ENCODE assay signal across 1 cellular context in the genomic region with DNA sequence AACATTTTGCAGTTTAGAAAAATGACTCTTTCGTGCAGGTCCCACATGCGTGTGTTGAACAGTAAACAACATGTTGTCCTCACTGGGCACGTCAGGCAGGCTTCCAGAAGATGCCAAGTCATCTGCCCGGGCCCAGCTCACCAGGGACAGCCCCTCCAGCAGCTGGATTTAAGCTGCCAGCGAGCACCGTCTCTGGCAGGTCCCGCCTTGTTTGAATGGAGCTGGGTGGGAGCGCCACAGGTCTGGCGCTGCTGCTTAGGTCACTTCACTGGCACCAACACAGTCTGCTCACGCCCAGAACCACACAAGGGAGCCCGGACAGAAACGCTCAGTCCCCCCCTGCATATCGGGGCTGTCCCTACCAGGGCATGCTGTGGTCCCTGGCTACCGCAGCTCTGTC.
TF ChIP-seq lines count a peak whose summit lies in the region.

No MANE protein-coding gene starts in this region.

TF ChIP-seq in HCT116, 20 proteins besides CTCF, POLR2A, EP300 and RAD21:
- TF ChIP-seq SRF (IDR thresholded peaks at IDR 0.05; ENCODE audit: low read depth) (no peak), EGR1 (IDR thresholded peaks at IDR 0.05; ENCODE audit: low read depth) (no peak), CEBPB (IDR thresholded peaks at IDR 0.05; ENCODE audit: low read depth) (no peak), ZNF274 (IDR thresholded peaks at IDR 0.05; ENCODE audit: low read depth, low read length) (no peak), CBX3 (IDR thresholded peaks at IDR 0.05; ENCODE audit: low read depth) (no peak)
- TF ChIP-seq, protein P1, sequence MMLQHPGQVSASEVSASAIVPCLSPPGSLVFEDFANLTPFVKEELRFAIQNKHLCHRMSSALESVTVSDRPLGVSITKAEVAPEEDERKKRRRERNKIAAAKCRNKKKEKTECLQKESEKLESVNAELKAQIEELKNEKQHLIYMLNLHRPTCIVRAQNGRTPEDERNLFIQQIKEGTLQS (IDR thresholded peaks at IDR 0.05): no peak
- TF ChIP-seq, protein P2, sequence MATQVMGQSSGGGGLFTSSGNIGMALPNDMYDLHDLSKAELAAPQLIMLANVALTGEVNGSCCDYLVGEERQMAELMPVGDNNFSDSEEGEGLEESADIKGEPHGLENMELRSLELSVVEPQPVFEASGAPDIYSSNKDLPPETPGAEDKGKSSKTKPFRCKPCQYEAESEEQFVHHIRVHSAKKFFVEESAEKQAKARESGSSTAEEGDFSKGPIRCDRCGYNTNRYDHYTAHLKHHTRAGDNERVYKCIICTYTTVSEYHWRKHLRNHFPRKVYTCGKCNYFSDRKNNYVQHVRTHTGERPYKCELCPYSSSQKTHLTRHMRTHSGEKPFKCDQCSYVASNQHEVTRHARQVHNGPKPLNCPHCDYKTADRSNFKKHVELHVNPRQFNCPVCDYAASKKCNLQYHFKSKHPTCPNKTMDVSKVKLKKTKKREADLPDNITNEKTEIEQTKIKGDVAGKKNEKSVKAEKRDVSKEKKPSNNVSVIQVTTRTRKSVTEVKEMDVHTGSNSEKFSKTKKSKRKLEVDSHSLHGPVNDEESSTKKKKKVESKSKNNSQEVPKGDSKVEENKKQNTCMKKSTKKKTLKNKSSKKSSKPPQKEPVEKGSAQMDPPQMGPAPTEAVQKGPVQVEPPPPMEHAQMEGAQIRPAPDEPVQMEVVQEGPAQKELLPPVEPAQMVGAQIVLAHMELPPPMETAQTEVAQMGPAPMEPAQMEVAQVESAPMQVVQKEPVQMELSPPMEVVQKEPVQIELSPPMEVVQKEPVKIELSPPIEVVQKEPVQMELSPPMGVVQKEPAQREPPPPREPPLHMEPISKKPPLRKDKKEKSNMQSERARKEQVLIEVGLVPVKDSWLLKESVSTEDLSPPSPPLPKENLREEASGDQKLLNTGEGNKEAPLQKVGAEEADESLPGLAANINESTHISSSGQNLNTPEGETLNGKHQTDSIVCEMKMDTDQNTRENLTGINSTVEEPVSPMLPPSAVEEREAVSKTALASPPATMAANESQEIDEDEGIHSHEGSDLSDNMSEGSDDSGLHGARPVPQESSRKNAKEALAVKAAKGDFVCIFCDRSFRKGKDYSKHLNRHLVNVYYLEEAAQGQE (IDR thresholded peaks at IDR 0.05; ENCODE audit: low read depth): no peak
TF ChIP-seq in HCT116: peak in this region for 0.
